14 cellular contexts compared by ENCODE assay signal in the genomic region with DNA sequence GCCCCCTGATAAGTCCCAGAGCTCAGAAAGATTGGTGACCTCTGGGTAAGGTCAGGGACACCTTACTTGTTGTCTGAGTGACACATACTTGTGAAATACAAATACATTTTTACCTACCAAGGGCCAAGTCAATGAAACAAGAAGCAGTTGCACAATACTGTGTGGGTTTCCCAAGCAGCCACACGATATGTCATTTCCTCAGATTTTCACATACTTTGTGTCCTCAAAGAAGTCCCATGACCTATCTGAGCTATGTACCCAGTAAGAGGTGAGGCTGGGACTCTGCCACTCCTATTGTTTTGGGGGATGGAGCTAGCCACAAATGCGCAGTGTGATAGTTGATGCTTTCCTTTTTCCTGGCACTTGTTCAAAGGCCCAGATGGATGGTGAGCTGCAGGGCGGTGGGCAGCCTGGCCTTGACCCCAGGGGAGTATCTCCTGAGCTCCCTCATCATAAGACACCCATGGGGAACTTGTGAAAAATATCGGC. TPM values are rescaled to one million over a fixed set of nuclear protein-coding genes. Genes with fewer than 3 reads are reported as not detected.
DNase-seq lines count a peak whose midpoint lies in the region; ATAC-seq and TF ChIP-seq lines count a peak whose summit lies in the region.
"Had no signal": no experiment of that assay in that cellular context is flagged by ENCODE, and none has a peak within 500 bp of the region (broad histone marks: within the 10 kb centered on the region; RNA-seq: fewer than 3 reads in every experiment).

No MANE protein-coding gene starts in this region.

- H3K9me3 ChIP-seq in adipocyte (ENCODE audit: control insufficient read depth, low read length) (no peaks in the 10 kb centered on the region), left lung (no peaks in the 10 kb centered on the region)

- H3K27ac ChIP-seq in left lung, result peak overlapping the region; percentile 15 to 86

- no peak overlapping the region for H3K4me3 ChIP-seq in adipocyte (ENCODE audit: low read length)
- H3K4me3 ChIP-seq in left lung, result no peak overlapping the region

- TF ChIP-seq RAD21 in Ishikawa (IDR thresholded peaks at IDR 0.05; ENCODE audit: low read depth), result no peak

- peaks cover 20% of the 10 kb centered on the region for H3K4me1 ChIP-seq in adipocyte (ENCODE audit: control insufficient read depth, insufficient read depth, low read length)
- H3K4me1 ChIP-seq in left lung, result peaks cover 6 to 54% of the 10 kb centered on the region in 2 donors

- intact Hi-C loops in left lung (cut with DNase I), result no loop called here

- H3K27me3 ChIP-seq in adipocyte (replicated peaks; ENCODE audit: control insufficient read depth, insufficient read depth, low read length), result no peaks in the 10 kb centered on the region
- H3K27me3 ChIP-seq in left lung, result no peaks in the 10 kb centered on the region

- H3K36me3 ChIP-seq in adipocyte (ENCODE audit: control insufficient read depth, insufficient read depth, low read length, severe bottlenecking), result no peaks in the 10 kb centered on the region
- no peaks in the 10 kb centered on the region for H3K36me3 ChIP-seq in left lung

- TF ChIP-seq CTCF in left lung (IDR thresholded peaks at IDR 0.05), result no peak
- no peak for TF ChIP-seq CTCF in GM20000 (IDR thresholded peaks at IDR 0.05; ENCODE audit: extremely low read depth, missing control alignments)

- H3K9ac ChIP-seq in adipocyte (ENCODE audit: low read length), result no peak overlapping the region

- DNase-seq in AG20443 (ENCODE audit: low spot score), result peak; percentile 65
- DNase-seq in adipocyte (ENCODE audit: low read depth), result peak; percentile 84
- DNase-seq in left lung, result no peak
- no peak for DNase-seq in GM20000 (ENCODE audit: low spot score)
- DNase-seq: activated CD4-positive, alpha-beta T cell treated with anti-CD3 and anti-CD28 coated beads for 1 hour; activated naive CD4-positive, alpha-beta T cell; C1 segment of cervical spinal cord; naive B cell; Right ventricle myocardium superior had no signal

- ATAC-seq in left lung (peak; percentile 39), GM18870 (IDR thresholded peaks at IDR 0.05; ENCODE audit: unreplicated experiment) (no peak), HG03095 (IDR thresholded peaks at IDR 0.05; ENCODE audit: unreplicated experiment) (no peak), GM21737 (IDR thresholded peaks at IDR 0.05; ENCODE audit: unreplicated experiment) (no peak)
- ATAC-seq: stimulated activated effector memory CD8-positive, alpha-beta T cell treated with anti-CD3 and anti-CD28 coated beads, Interleukin-12 subunit alpha, Interleukin-12 subunit beta, amount 100 ng/mL, for 72 hours had no signal

- TF ChIP-seq EP300 in Ishikawa (IDR thresholded peaks at IDR 0.05; ENCODE audit: borderline replicate concordance), result no peak

TF ChIP-seq in Ishikawa, 13 proteins besides CTCF, POLR2A, EP300 and RAD21:
- no peak for TF ChIP-seq YY1 (IDR thresholded peaks at IDR 0.05; ENCODE audit: low read depth)
- TF ChIP-seq TCF12 (IDR thresholded peaks at IDR 0.05; ENCODE audit: low read depth), result no peak
- no peak for TF ChIP-seq NFIC (IDR thresholded peaks at IDR 0.05)
- TF ChIP-seq FOXM1 (IDR thresholded peaks at IDR 0.05; ENCODE audit: borderline replicate concordance, low read depth), result no peak
- 0 out of 2 replicates have a peak, but pooled peaks have one; percentile 46 for TF ChIP-seq CEBPB (IDR thresholded peaks at IDR 0.05)

RNA-seq across cellular contexts. Expression of a gene that starts 4.8 kb away (rescaled TPM):
- total RNA-seq in left lung, result 10 to 100 TPM; 30.8 to 39.9 TPM

Comparison
In these comparisons a context has a peak if more than half of its experiments do, and no peak if none do; other contexts are left out.
1. DNase-seq: peak in AG20443 (single experiment) and adipocyte (single experiment); none in left lung (0 of 2) and GM20000 (single experiment).